Comparison of ENCODE assay signal across 24 cellular contexts in the genomic region with DNA sequence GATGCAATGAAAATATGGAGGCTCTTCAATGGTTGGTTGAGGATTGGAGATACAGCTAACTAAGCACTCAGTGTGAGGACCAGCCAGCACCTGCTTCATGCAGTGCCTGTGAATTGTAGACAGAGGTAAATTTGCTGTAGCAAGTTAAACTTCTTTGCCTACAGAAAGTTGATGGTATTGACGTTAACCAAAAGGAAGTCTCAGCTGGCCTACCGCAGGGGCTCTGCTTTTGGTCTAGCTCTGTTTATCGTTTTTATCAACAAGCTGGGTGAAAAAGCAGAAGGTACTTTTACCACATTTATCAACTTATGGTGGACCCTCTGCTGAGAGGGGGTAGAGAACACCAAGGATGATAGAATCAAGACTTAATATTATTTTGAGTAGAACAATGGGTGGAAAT. TPM values are rescaled to one million over a fixed set of nuclear protein-coding genes. Genes with fewer than 3 reads are reported as not detected.
A peak's percentile ranks its signal among the peaks of the same experiment; 100 is the strongest.
DNase-seq lines count a peak whose midpoint lies in the region; ATAC-seq, FAIRE-seq and TF ChIP-seq lines count a peak whose summit lies in the region.
"Had no signal": no experiment of that assay in that cellular context is flagged by ENCODE, and none has a peak within 500 bp of the region (broad histone marks: within the 10 kb centered on the region; RNA-seq: fewer than 3 reads in every experiment).

No MANE protein-coding gene starts in this region.

- peaks cover 0 to 24% (median 6%) of the 10 kb centered on the region in 9 donors for H3K4me1 ChIP-seq in heart right ventricle
- no peaks in the 10 kb centered on the region for H3K4me1 ChIP-seq in psoas muscle
- H3K4me1 ChIP-seq: gastrocnemius medialis, suprapubic skin had no signal

- no peak for DNase-seq in activated CD4-positive, alpha-beta T cell treated with anti-CD3 and anti-CD28 coated beads, Interleukin-2, amount 10 ng/mL, durations not matched to agents 24 days and 14 days
- DNase-seq in activated CD4-positive, alpha-beta T cell treated with anti-CD3 and anti-CD28 coated beads, Interleukin-2, amount 50 U/mL, for 4 hours: no peak
- no peak for DNase-seq in GM12891 (ENCODE audit: insufficient read length, low spot score)
- peak; percentile 38 for DNase-seq in OCI-M1 (lab: John Stamatoyannopoulos, UW)
- DNase-seq in memory B cell (ENCODE audit: low spot score in 2 of 2): no peak
- DNase-seq in heart right ventricle: no peak
- no peak for DNase-seq in CD4-positive, alpha-beta T cell
- no peak for DNase-seq in psoas muscle
- DNase-seq: activated CD4-positive, alpha-beta T cell treated with anti-CD3 and anti-CD28 coated beads for 36 hours; activated CD8-positive, alpha-beta memory T cell treated with anti-CD3 and anti-CD28 coated beads, Interleukin-2, amount 50 U/mL, for 48 hours; amygdala; endodermal cell; esophagus squamous epithelium; gastrocnemius medialis; kidney; NCI-H1417 treated with DMSO at 0.1 percent for 48 hours; NCI-H524 treated with DMSO at 0.1 percent for 48 hours; nucleus accumbens; Right ventricle myocardium superior had no signal

- H3K27me3 Mint-ChIP-seq in activated CD4-positive, alpha-beta T cell treated with anti-CD3 and anti-CD28 coated beads, Interleukin-2, amount 10 ng/mL, durations not matched to agents 24 days and 14 days: no peaks in the 10 kb centered on the region
- peaks cover 28% of the 10 kb centered on the region for H3K27me3 Mint-ChIP-seq in memory B cell
- H3K27me3 Mint-ChIP-seq in CD4-positive, alpha-beta T cell: no peaks in the 10 kb centered on the region
- H3K27me3 Mint-ChIP-seq: activated CD4-positive, alpha-beta T cell treated with anti-CD3 and anti-CD28 coated beads for 36 hours had no signal

- no peak overlapping the region for H3K4me3 Mint-ChIP-seq in activated CD4-positive, alpha-beta T cell treated with anti-CD3 and anti-CD28 coated beads, Interleukin-2, amount 10 ng/mL, durations not matched to agents 24 days and 14 days
- no peak overlapping the region for H3K4me3 Mint-ChIP-seq in memory B cell
- no peak overlapping the region for H3K4me3 Mint-ChIP-seq in CD4-positive, alpha-beta T cell
- H3K4me3 Mint-ChIP-seq: activated CD4-positive, alpha-beta T cell treated with anti-CD3 and anti-CD28 coated beads for 36 hours; endodermal cell had no signal

- H3K9me3 ChIP-seq in heart right ventricle (no peaks in the 10 kb centered on the region), psoas muscle (no peaks in the 10 kb centered on the region)
- H3K9me3 ChIP-seq in CD4-positive, alpha-beta T cell (ENCODE audit: control insufficient read depth, low read length): no peaks in the 10 kb centered on the region
- H3K9me3 ChIP-seq: esophagus squamous epithelium, gastrocnemius medialis, suprapubic skin had no signal

- POLR2A ChIA-PET in CD4-positive, alpha-beta T cell (lab: Charles Lee): no interaction called here

- intact Hi-C loops in activated CD4-positive, alpha-beta T cell treated with anti-CD3 and anti-CD28 coated beads, Interleukin-2, amount 10 ng/mL, durations not matched to agents 24 days and 14 days (cut with micrococcal nuclease): no loop called here
- intact Hi-C loops in heart right ventricle (cut with DNase I) (loop anchor here in 1 of 10 donors (2.0 kb wide), 1 partner anchor 179 kb away; no protein-coding TSS in a partner anchor), psoas muscle (cut with DNase I) (no loop called here)
- intact Hi-C loops in CD4-positive, alpha-beta T cell (cut with DNase I, micrococcal nuclease): no loop called here

- TF ChIP-seq POLR2A in GM12891 (IDR thresholded peaks at IDR 0.05; ENCODE audit: low read depth, low read length): no peak; the same call in 1 of the 2 replicates

- TF ChIP-seq CTCF in heart right ventricle (IDR thresholded peaks at IDR 0.05) (no peak), psoas muscle (IDR thresholded peaks at IDR 0.05) (no peak)
- no peak for TF ChIP-seq CTCF in CD4-positive, alpha-beta T cell (IDR thresholded peaks at IDR 0.05)

- peak overlapping the region; percentile 26 for H3K27ac Mint-ChIP-seq in activated CD4-positive, alpha-beta T cell treated with anti-CD3 and anti-CD28 coated beads, Interleukin-2, amount 10 ng/mL, durations not matched to agents 24 days and 14 days
- no peak overlapping the region for H3K27ac Mint-ChIP-seq in memory B cell
- no peak overlapping the region for H3K27ac Mint-ChIP-seq in CD4-positive, alpha-beta T cell
- H3K27ac Mint-ChIP-seq: activated CD4-positive, alpha-beta T cell treated with anti-CD3 and anti-CD28 coated beads for 36 hours; endodermal cell had no signal

- ATAC-seq in memory B cell (ENCODE audit: low read depth): peak; percentile 34
- no peak for ATAC-seq in heart right ventricle
- ATAC-seq in CD4-positive, alpha-beta T cell (ENCODE audit: poor library complexity): no peak
- no peak for ATAC-seq in psoas muscle
- ATAC-seq: activated CD4-positive, alpha-beta T cell treated with anti-CD3 and anti-CD28 coated beads for 36 hours; gastrocnemius medialis had no signal

- H3K27ac ChIP-seq in heart right ventricle (no peak overlapping the region), psoas muscle (no peak overlapping the region)
- H3K27ac ChIP-seq in CD4-positive, alpha-beta T cell (ENCODE audit: low read depth, low read length): no peak overlapping the region
- H3K27ac ChIP-seq: coronary artery, esophagus squamous epithelium, gastrocnemius medialis, suprapubic skin had no signal

- H3K9me3 Mint-ChIP-seq in activated CD4-positive, alpha-beta T cell treated with anti-CD3 and anti-CD28 coated beads, Interleukin-2, amount 10 ng/mL, durations not matched to agents 24 days and 14 days: no peaks in the 10 kb centered on the region
- H3K9me3 Mint-ChIP-seq in memory B cell: no peaks in the 10 kb centered on the region
- no peaks in the 10 kb centered on the region for H3K9me3 Mint-ChIP-seq in CD4-positive, alpha-beta T cell
- H3K9me3 Mint-ChIP-seq: endodermal cell had no signal

- peak; percentile 93 for FAIRE-seq in GM12891 (lab: Jason Lieb, UNC)
- FAIRE-seq: bronchial epithelial cell, kidney, urothelium cell line had no signal

- peaks cover 55% of the 10 kb centered on the region for H3K4me1 Mint-ChIP-seq in activated CD4-positive, alpha-beta T cell treated with anti-CD3 and anti-CD28 coated beads, Interleukin-2, amount 10 ng/mL, durations not matched to agents 24 days and 14 days
- H3K4me1 Mint-ChIP-seq in memory B cell: peaks cover 30% of the 10 kb centered on the region
- no peaks in the 10 kb centered on the region for H3K4me1 Mint-ChIP-seq in CD4-positive, alpha-beta T cell (ENCODE audit: low read depth)

- peaks cover 0 to 12% (median 0%) of the 10 kb centered on the region in 9 donors for H3K36me3 ChIP-seq in heart right ventricle
- H3K36me3 ChIP-seq in psoas muscle (ENCODE audit: insufficient read depth in 1 of 2, low read depth in 1 of 2): no peaks in the 10 kb centered on the region
- H3K36me3 ChIP-seq: esophagus squamous epithelium, gastrocnemius medialis, suprapubic skin had no signal

- CTCF ChIA-PET in CD4-positive, alpha-beta T cell (lab: Charles Lee): interaction anchor here (1.7 kb wide), 1 partner anchor 48 kb away, joined by 4 read pairs; no protein-coding TSS in a partner anchor

- H3K27me3 ChIP-seq in heart right ventricle: no peaks in the 10 kb centered on the region
- no peaks in the 10 kb centered on the region for H3K27me3 ChIP-seq in CD4-positive, alpha-beta T cell (ENCODE audit: control insufficient read depth, insufficient read depth, low read length)
- no peaks in the 10 kb centered on the region for H3K27me3 ChIP-seq in psoas muscle (ENCODE audit: insufficient read depth in 3 of 3, low read length in 2 of 3)
- H3K27me3 ChIP-seq: esophagus squamous epithelium, gastrocnemius medialis had no signal

- H3K36me3 Mint-ChIP-seq in activated CD4-positive, alpha-beta T cell treated with anti-CD3 and anti-CD28 coated beads, Interleukin-2, amount 10 ng/mL, durations not matched to agents 24 days and 14 days (ENCODE audit: low read depth): peaks cover 39% of the 10 kb centered on the region
- no peaks in the 10 kb centered on the region for H3K36me3 Mint-ChIP-seq in memory B cell
- no peaks in the 10 kb centered on the region for H3K36me3 Mint-ChIP-seq in CD4-positive, alpha-beta T cell (ENCODE audit: low read depth)

- 73 to 74% methylated on average over 3 of the region's 3 CpGs for WGBS in heart right ventricle, 2 donors
- WGBS in psoas muscle, 3 donors: 85 to 95% (median 87%) methylated on average over 3 of the region's 3 CpGs

- H3K4me3 ChIP-seq in heart right ventricle (no peak overlapping the region), psoas muscle (no peak overlapping the region)
- H3K4me3 ChIP-seq: coronary artery, esophagus squamous epithelium, gastrocnemius medialis, lung, suprapubic skin had no signal

TF ChIP-seq in GM12891, 5 proteins besides CTCF, POLR2A, EP300 and RAD21:
- TF ChIP-seq POLR2AphosphoS5 (IDR thresholded peaks at IDR 0.05; ENCODE audit: low read depth, low read length): no peak
- 0 out of 2 replicates have a peak, but pooled peaks have one; percentile 19 for TF ChIP-seq SPI1 (IDR thresholded peaks at IDR 0.05; ENCODE audit: low read depth, low read length)
TF ChIP-seq in GM12891: peak in this region for 1.

RNA-seq across cellular contexts. Expression of gene GRAMD1B, which starts 51.6 kb away (rescaled TPM):
- 117 TPM in 2 replicates for total RNA-seq in activated CD4-positive, alpha-beta T cell treated with anti-CD3 and anti-CD28 coated beads, Interleukin-2, amount 10 ng/mL, durations not matched to agents 24 days and 14 days
- polyA plus RNA-seq in GM12891 (2012; ENCODE audit: low read depth, missing spikeins): 23.0 TPM
- 10 to 100 TPM in 9 of 10 donors, 1 to 10 TPM in 1; 8.4 to 41.0 (median 23.3) TPM for total RNA-seq in heart right ventricle
- polyA plus RNA-seq in heart right ventricle: 10 to 100 TPM in 1 of 2 donors, 1 to 10 TPM in 1; 7.3 to 16.1 TPM
- 10 to 100 TPM; 16.1 to 21.8 TPM for total RNA-seq in CD4-positive, alpha-beta T cell
- total RNA-seq in psoas muscle: 10 to 100 TPM in 2 of 4 donors, 1 to 10 TPM in 1, under 1 TPM in 1; 0.67 to 24.0 (median 14.2) TPM
- polyA plus RNA-seq in psoas muscle: 1 to 10 TPM in 1 of 3 donors, under 1 TPM in 2; 0.68 to 6.8 (median 0.74) TPM
